25 cellular contexts compared by ENCODE assay signal in the genomic region with DNA sequence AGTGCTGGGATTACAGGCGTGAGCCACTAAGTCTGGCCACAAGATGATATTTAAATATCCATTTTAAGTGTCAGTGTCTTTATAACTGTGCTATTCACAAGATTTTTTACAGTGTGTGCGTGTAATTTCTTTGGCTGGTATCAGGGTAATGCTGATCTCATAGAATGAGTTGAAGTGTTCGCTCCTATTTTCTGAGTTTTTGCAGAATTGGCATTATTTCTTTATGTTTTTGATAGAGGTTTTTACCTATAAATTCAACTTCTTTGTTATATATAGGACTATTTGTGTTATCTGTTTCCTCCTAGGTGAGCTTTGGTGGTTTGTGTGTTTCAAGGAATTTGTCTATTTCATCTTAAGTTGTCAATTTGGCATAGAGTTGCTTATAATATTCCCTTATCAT. TPM values are rescaled to one million over a fixed set of nuclear protein-coding genes. Genes with fewer than 3 reads are reported as not detected.
"Had no signal": no experiment of that assay in that cellular context is flagged by ENCODE, and none has a peak within 500 bp of the region (broad histone marks: within the 10 kb centered on the region; RNA-seq: fewer than 3 reads in every experiment).

No MANE protein-coding gene starts in this region.

- H3K4me1 Mint-ChIP-seq: mesothelial cell of epicardium; stimulated activated effector memory CD8-positive, alpha-beta T cell treated with anti-CD3 and anti-CD28 coated beads, Interleukin-12 subunit alpha, Interleukin-12 subunit beta, amount 100 ng/mL, for 72 hours had no signal

- H3K27me3 Mint-ChIP-seq: naive thymus-derived CD4-positive, alpha-beta T cell; natural killer cell treated with Interleukin-12 subunit alpha and Interleukin-12 subunit beta and Interleukin-15 and Interleukin-18, amount 100 ng/mL, for 72 hours; stimulated activated naive CD8-positive, alpha-beta T cell treated with anti-CD3 and anti-CD28 coated beads, Interleukin-15, Interleukin-2, amounts not matched to agents 100 ng/mL and 50 ng/mL, for 24 hours had no signal

- H3K36me3 Mint-ChIP-seq: natural killer cell treated with Interleukin-12 subunit alpha and Interleukin-12 subunit beta and Interleukin-15 and Interleukin-18, amount 100 ng/mL, for 72 hours; stimulated activated effector memory CD8-positive, alpha-beta T cell treated with anti-CD3 and anti-CD28 coated beads, Interleukin-12 subunit alpha, Interleukin-12 subunit beta, amount 100 ng/mL, for 72 hours had no signal

- H3K27me3 ChIP-seq: pancreas, sigmoid colon, spleen, suprapubic skin, tibial artery, upper lobe of right lung had no signal

- H3K27ac ChIP-seq: lower lobe of right lung, pancreas, prostate gland, spleen, suprapubic skin, thoracic aorta, tibial artery, upper lobe of right lung had no signal

- H3K4me3 Mint-ChIP-seq: mesothelial cell of epicardium; naive thymus-derived CD4-positive, alpha-beta T cell; natural killer cell treated with Interleukin-12 subunit alpha and Interleukin-12 subunit beta and Interleukin-15 and Interleukin-18, amount 100 ng/mL, for 72 hours; stimulated activated effector memory CD8-positive, alpha-beta T cell treated with anti-CD3 and anti-CD28 coated beads, Interleukin-12 subunit alpha, Interleukin-12 subunit beta, amount 100 ng/mL, for 72 hours; stimulated activated naive CD8-positive, alpha-beta T cell treated with anti-CD3 and anti-CD28 coated beads, Interleukin-15, Interleukin-2, amounts not matched to agents 100 ng/mL and 50 ng/mL, for 24 hours had no signal

- H3K9me3 Mint-ChIP-seq: natural killer cell treated with Interleukin-12 subunit alpha and Interleukin-12 subunit beta and Interleukin-15 and Interleukin-18, amount 100 ng/mL, for 72 hours; stimulated activated effector memory CD8-positive, alpha-beta T cell treated with anti-CD3 and anti-CD28 coated beads, Interleukin-12 subunit alpha, Interleukin-12 subunit beta, amount 100 ng/mL, for 72 hours; stimulated activated naive CD8-positive, alpha-beta T cell treated with anti-CD3 and anti-CD28 coated beads, Interleukin-15, Interleukin-2, amounts not matched to agents 100 ng/mL and 50 ng/mL, for 24 hours had no signal

- H3K9me3 ChIP-seq: lower lobe of right lung, pancreas, prostate gland, sigmoid colon, suprapubic skin, upper lobe of right lung had no signal

- DNase-seq: spleen; stimulated activated naive CD4-positive, alpha-beta T cell had no signal

- H3K27ac Mint-ChIP-seq: mesothelial cell of epicardium; naive thymus-derived CD4-positive, alpha-beta T cell; natural killer cell treated with Interleukin-12 subunit alpha and Interleukin-12 subunit beta and Interleukin-15 and Interleukin-18, amount 100 ng/mL, for 72 hours; stimulated activated effector memory CD8-positive, alpha-beta T cell treated with anti-CD3 and anti-CD28 coated beads, Interleukin-12 subunit alpha, Interleukin-12 subunit beta, amount 100 ng/mL, for 72 hours; stimulated activated naive CD8-positive, alpha-beta T cell treated with anti-CD3 and anti-CD28 coated beads, Interleukin-15, Interleukin-2, amounts not matched to agents 100 ng/mL and 50 ng/mL, for 24 hours had no signal

- H3K4me1 ChIP-seq: lower lobe of right lung, pancreas, prostate gland, suprapubic skin, tibial artery, upper lobe of right lung had no signal

- ATAC-seq: naive thymus-derived CD4-positive, alpha-beta T cell; natural killer cell treated with Interleukin-12 subunit alpha and Interleukin-12 subunit beta and Interleukin-15 and Interleukin-18, amount 100 ng/mL, for 72 hours had no signal

- H3K4me3 ChIP-seq: lower lobe of right lung, pancreas, prostate gland, sigmoid colon, spleen, suprapubic skin, thoracic aorta, tibial artery, upper lobe of right lung had no signal

RNA-seq across cellular contexts. Expression of a gene that starts 45.6 kb away (rescaled TPM):
- total RNA-seq: left cardiac atrium; left ventricle myocardium superior; lower lobe of right lung; mammary epithelial cell; mesothelial cell of epicardium; mononuclear cell; myocyte; naive thymus-derived CD4-positive, alpha-beta T cell; natural killer cell treated with Interleukin-12 subunit alpha and Interleukin-12 subunit beta and Interleukin-15 and Interleukin-18, amount 100 ng/mL, for 72 hours; omental fat pad; pancreas; right cardiac atrium; spleen; subcutaneous adipose tissue; suprapubic skin; thoracic aorta; upper lobe of right lung had no signal
- polyA plus RNA-seq: keratinocyte; mammary epithelial cell; naive thymus-derived CD4-positive, alpha-beta T cell; right cardiac atrium; small intestine had no signal
